In genomic region chr11:128848815-128849455, GRCh38 we compare ENCODE assay signal across 10 cellular contexts. TPM values are rescaled to one million over a fixed set of nuclear protein-coding genes. Genes with fewer than 3 reads are reported as not detected.
A peak's percentile ranks its signal among the peaks of the same experiment; 100 is the strongest.
DNase-seq lines count a peak whose midpoint lies in the region; ATAC-seq and TF ChIP-seq lines count a peak whose summit lies in the region.
"Had no signal": no experiment of that assay in that cellular context is flagged by ENCODE, and none has a peak within 500 bp of the region (broad histone marks: within the 10 kb centered on the region; RNA-seq: fewer than 3 reads in every experiment).

No MANE protein-coding gene starts in this region.

- no peak overlapping the region for H3K27ac ChIP-seq in esophagus muscularis mucosa (replicated peaks in 1 of 4)
- no peak overlapping the region for H3K27ac ChIP-seq in parathyroid adenoma
- H3K27ac ChIP-seq: BLaER1 treated with 17β-estradiol and CSF1 and Interleukin-3, amounts not matched to agents 10 nM and 100 nM; epithelial cell of prostate had no signal

- no peak overlapping the region for H3K4me3 ChIP-seq in esophagus muscularis mucosa
- no peak overlapping the region for H3K4me3 ChIP-seq in parathyroid adenoma (ENCODE audit: low read depth, low read length)
- H3K4me3 ChIP-seq: BLaER1 treated with 17β-estradiol and CSF1 and Interleukin-3, amounts not matched to agents 10 nM and 100 nM had no signal

- H3K27me3 ChIP-seq in esophagus muscularis mucosa (peaks cover 0 to 5% (median 0%) of the 10 kb centered on the region in 4 donors), parathyroid adenoma (ENCODE audit: control insufficient read depth, insufficient read depth, low read length) (no peaks in the 10 kb centered on the region)
- H3K27me3 ChIP-seq: BLaER1 treated with 17β-estradiol and CSF1 and Interleukin-3, amounts not matched to agents 10 nM and 100 nM had no signal

- H3K4me1 ChIP-seq in esophagus muscularis mucosa (no peaks in the 10 kb centered on the region), parathyroid adenoma (no peaks in the 10 kb centered on the region)

- H3K79me2 ChIP-seq in parathyroid adenoma: no peaks in the 10 kb centered on the region

- ATAC-seq in HG02759 (IDR thresholded peaks at IDR 0.05; ENCODE audit: unreplicated experiment): peak; percentile 94

- TF ChIP-seq CTCF in esophagus muscularis mucosa (IDR thresholded peaks at IDR 0.05) (peak; percentile 32 to 63 (median 41)), parathyroid adenoma (IDR thresholded peaks at IDR 0.05) (peak; percentile 31)

- H3K36me3 ChIP-seq in esophagus muscularis mucosa: no peaks in the 10 kb centered on the region
- H3K36me3 ChIP-seq in parathyroid adenoma (ENCODE audit: control insufficient read depth, insufficient read depth, low read length): no peaks in the 10 kb centered on the region
- H3K36me3 ChIP-seq: BLaER1 treated with 17β-estradiol and CSF1 and Interleukin-3, amounts not matched to agents 10 nM and 100 nM had no signal

- no peak for TF ChIP-seq EP300 in esophagus muscularis mucosa (IDR thresholded peaks at IDR 0.05)

- in situ Hi-C loops in G401 (cut with HindIII; ENCODE audit: low sequenced_read_pairs): no loop called here

- H3K9me3 ChIP-seq in esophagus muscularis mucosa: no peaks in the 10 kb centered on the region
- no peaks in the 10 kb centered on the region for H3K9me3 ChIP-seq in parathyroid adenoma (ENCODE audit: control insufficient read depth, low read length)
- H3K9me3 ChIP-seq: BLaER1 treated with 17β-estradiol and CSF1 and Interleukin-3, amounts not matched to agents 10 nM and 100 nM had no signal

- intact Hi-C loops in esophagus muscularis mucosa (cut with DNase I): no loop called here

- 29% methylated on average over 9 of the region's 10 CpGs for WGBS in esophagus muscularis mucosa

- H3K4me2 ChIP-seq in parathyroid adenoma (ENCODE audit: low read length): no peak overlapping the region
- H3K4me2 ChIP-seq: BLaER1 treated with 17β-estradiol and CSF1 and Interleukin-3, amounts not matched to agents 10 nM and 100 nM had no signal

- no peak for TF ChIP-seq POLR2A in esophagus muscularis mucosa (IDR thresholded peaks at IDR 0.05; ENCODE audit: low read depth)

- no peak overlapping the region for H2AFZ ChIP-seq in parathyroid adenoma

- DNase-seq in NCI-H748 (lab: John Stamatoyannopoulos, UW; ENCODE audit: unreplicated experiment): peak; percentile 55
- no peak for DNase-seq in NCI-H748 treated with DMSO at 0.1 percent for 48 hours (lab: John Stamatoyannopoulos, UW)
- DNase-seq in NCI-H345 (lab: John Stamatoyannopoulos, UW): peak; percentile 59
- DNase-seq in activated CD8-positive, alpha-beta memory T cell treated with anti-CD3 and anti-CD28 coated beads for 48 hours (ENCODE audit: low read depth in 2 of 3, low spot score in 2 of 3): peak; percentile 14 to 72 (median 55)
- DNase-seq in esophagus muscularis mucosa (ENCODE audit: extremely low spot score): no peak
- DNase-seq in G401 (ENCODE audit: low spot score): no peak

- no peak overlapping the region for H3K9ac ChIP-seq in parathyroid adenoma
- H3K9ac ChIP-seq: BLaER1 treated with 17β-estradiol and CSF1 and Interleukin-3, amounts not matched to agents 10 nM and 100 nM had no signal

RNA-seq across cellular contexts. Expression of gene KCNJ1, which starts 18.2 kb away (rescaled TPM):
- not detected for total RNA-seq in esophagus muscularis mucosa
- not detected in 2 replicates for total RNA-seq in G401 (2014; rRNA removed; shearing (Covaris generic))

RNA-seq across cellular contexts. Expression of gene KCNJ5, which starts 42.2 kb away (rescaled TPM):
- total RNA-seq in esophagus muscularis mucosa: 1 to 10 TPM in 2 of 4 donors, under 1 TPM in 2; 0.80 to 3.8 (median 1.00) TPM
- not detected in 2 replicates for total RNA-seq in G401 (2014; rRNA removed; shearing (Covaris generic))

Comparison
In these comparisons a context has a peak if more than half of its experiments do, and no peak if none do; other contexts are left out.
1. DNase-seq: peak in NCI-H748 (single experiment), NCI-H345 (single experiment) and activated CD8-positive, alpha-beta memory T cell treated with anti-CD3 and anti-CD28 coated beads for 48 hours (3 of 3); none in NCI-H748 treated with DMSO at 0.1 percent for 48 hours (single experiment), esophagus muscularis mucosa (single experiment) and G401 (single experiment).